In genomic region chr3:71127052-71127451, GRCh38 we compare ENCODE assay signal across 1 cellular context.
TF ChIP-seq lines count a peak whose summit lies in the region.

No MANE protein-coding gene starts in this region.

TF ChIP-seq in WTC11, 78 proteins besides CTCF, POLR2A, EP300 and RAD21 (continued from another document):
- TF ChIP-seq ARID4B (CRISPR knock-in tag; IDR thresholded peaks at IDR 0.05; ENCODE audit: borderline replicate concordance) = no peak
- no peak for TF ChIP-seq FOXJ3 (CRISPR knock-in tag; IDR thresholded peaks at IDR 0.05; ENCODE audit: borderline replicate concordance)
- no peak for TF ChIP-seq JAZF1 (CRISPR knock-in tag; IDR thresholded peaks at IDR 0.05)
- TF ChIP-seq SMAD3 (CRISPR knock-in tag; IDR thresholded peaks at IDR 0.05; ENCODE audit: borderline replicate concordance) = no peak
- no peak for TF ChIP-seq ZNF138 (CRISPR knock-in tag; conservative IDR thresholded peaks at IDR 0.05)
TF ChIP-seq in WTC11: peak in this region for 0.
